In genomic region chr3:32945598-32945997, GRCh38 we compare ENCODE assay signal across 3 cellular contexts. TPM values are rescaled to one million over a fixed set of nuclear protein-coding genes. Genes with fewer than 3 reads are reported as not detected.
"Had no signal": no experiment of that assay in that cellular context is flagged by ENCODE, and none has a peak within 500 bp of the region (broad histone marks: within the 10 kb centered on the region; RNA-seq: fewer than 3 reads in every experiment).

No MANE protein-coding gene starts in this region.

RNA-seq across cellular contexts. Expression of gene CCR4, which starts 5.8 kb away (rescaled TPM):
- total RNA-seq: IMR-90, OCI-LY7, RPMI7951 had no signal
- polyA plus RNA-seq: IMR-90 had no signal
